In genomic region chr1:48471603-48472576, GRCh38 we compare ENCODE assay signal across 8 cellular contexts. TPM values are rescaled to one million over a fixed set of nuclear protein-coding genes. Genes with fewer than 3 reads are reported as not detected.
DNase-seq lines count a peak whose midpoint lies in the region; ATAC-seq and TF ChIP-seq lines count a peak whose summit lies in the region.

SPATA6 (minus strand) TSS chr1:48472204; CDS start chr1:48472008, 196 bp downstream.

- POLR2A ChIA-PET in activated CD4-positive, alpha-beta memory T cell treated with anti-CD3 and anti-CD28 coated beads, Interleukin-2, amount 10 ng/mL, durations not matched to agents 7 days and 5 days (lab: Charles Lee) = no interaction called here

- peaks cover 4 to 15% (median 7%) of the 10 kb centered on the region in 4 donors for H3K4me1 ChIP-seq in liver (ENCODE audit: control insufficient read depth in 4 of 4, insufficient read depth in 4 of 4, low read length in 3 of 4)

- H3K36me3 Mint-ChIP-seq in activated CD4-positive, alpha-beta memory T cell treated with anti-CD3 and anti-CD28 coated beads, Interleukin-2, amount 10 ng/mL, durations not matched to agents 7 days and 5 days (ENCODE audit: low read depth) = no peaks in the 10 kb centered on the region

- H3K27me3 Mint-ChIP-seq in activated CD4-positive, alpha-beta memory T cell treated with anti-CD3 and anti-CD28 coated beads, Interleukin-2, amount 10 ng/mL, durations not matched to agents 7 days and 5 days = peaks cover 23% of the 10 kb centered on the region

- peak within 1 kb of the TSS; percentile 26 for H3K27ac Mint-ChIP-seq in activated CD4-positive, alpha-beta memory T cell treated with anti-CD3 and anti-CD28 coated beads, Interleukin-2, amount 10 ng/mL, durations not matched to agents 7 days and 5 days

- H3K27me3 ChIP-seq in dorsolateral prefrontal cortex (no peaks in the 10 kb centered on the region), liver (ENCODE audit: control insufficient read depth in 4 of 4, insufficient read depth in 4 of 4, low read length in 3 of 4) (no peaks in the 10 kb centered on the region)

- H3K27ac ChIP-seq in dorsolateral prefrontal cortex (peak within 1 kb of the TSS; percentile 64 to 96 (median 89)), liver (ENCODE audit: low read depth in 1 of 2, low read length in 2 of 2) (peak within 1 kb of the TSS; percentile 42 to 60)

- intact Hi-C loops in dorsolateral prefrontal cortex (cut with DNase I) = loop anchor here in 1 of 2 donors (2.0 kb wide), 1 partner anchor 23 kb away; no protein-coding TSS in a partner anchor

- H3K36me3 ChIP-seq in liver (ENCODE audit: control insufficient read depth in 4 of 4, insufficient read depth in 3 of 4, low read depth in 1 of 4, low read length in 3 of 4) = no peaks in the 10 kb centered on the region

- H3K4me3 ChIP-seq in AG09309 (ENCODE audit: control insufficient read depth, low read depth, low read length) (peak within 1 kb of the TSS; percentile 71), dorsolateral prefrontal cortex (peak within 1 kb of the TSS; percentile 35 to 88 (median 79)), liver (ENCODE audit: low read depth in 1 of 3, low read length in 3 of 3) (peak within 1 kb of the TSS; percentile 55 to 90 (median 67))

- TF ChIP-seq CTCF in AG09309 (IDR thresholded peaks at IDR 0.05; ENCODE audit: control insufficient read depth, insufficient read depth, low read depth, low read length, missing control alignments) = no peak
- TF ChIP-seq CTCF in dorsolateral prefrontal cortex (IDR thresholded peaks at IDR 0.05 in 54 of 56, conservative IDR thresholded peaks at IDR 0.05 in 2 of 56; ENCODE audit: low read depth in 1 of 56, partially characterized antibody in 56 of 56) = peak in 28 of 56 donors; percentile 3 to 46 (median 15)
- TF ChIP-seq CTCF in liver (IDR thresholded peaks at IDR 0.05; ENCODE audit: low read depth, low read length, missing input control) = no peak

- no peaks in the 10 kb centered on the region for H3K9me3 Mint-ChIP-seq in activated CD4-positive, alpha-beta memory T cell treated with anti-CD3 and anti-CD28 coated beads, Interleukin-2, amount 10 ng/mL, durations not matched to agents 7 days and 5 days

- DNase-seq in AG09309 (ENCODE audit: low read depth) (peak; percentile 62), NCI-H446 (lab: John Stamatoyannopoulos, UW) (peak; percentile 87 to 97), dorsolateral prefrontal cortex (peak; percentile 62 to 98 (median 97))
- DNase-seq in activated CD4-positive, alpha-beta memory T cell treated with anti-CD3 and anti-CD28 coated beads, Interleukin-2, amount 10 ng/mL, durations not matched to agents 7 days and 5 days = peak; percentile 94
- DNase-seq in stimulated activated CD4-positive, alpha-beta T cell treated with anti-CD3 and anti-CD28 coated beads, Interleukin-2, amount 100 ng/mL, for 24 hours = peak; percentile 95 to 98

- peaks cover 0 to 10% (median 1%) of the 10 kb centered on the region in 4 donors for H3K9me3 ChIP-seq in liver (ENCODE audit: control insufficient read depth in 4 of 4, low read length in 3 of 4)

- 3% methylated on average over 79 of the region's 79 CpGs for WGBS in liver

- TF ChIP-seq RAD21 in liver (IDR thresholded peaks at IDR 0.05) = no peak

- ATAC-seq in GM19043 (IDR thresholded peaks at IDR 0.05; ENCODE audit: low read depth, unreplicated experiment) = peak; percentile 97
- peak; percentile 99 for ATAC-seq in HG03342 (IDR thresholded peaks at IDR 0.05; ENCODE audit: unreplicated experiment)

- H3K9ac ChIP-seq in liver (ENCODE audit: low read depth in 1 of 2, low read length in 2 of 2) = peak within 1 kb of the TSS in 1 of 2 donors; percentile 79

- CTCF ChIA-PET in activated CD4-positive, alpha-beta memory T cell treated with anti-CD3 and anti-CD28 coated beads, Interleukin-2, amount 10 ng/mL, durations not matched to agents 7 days and 5 days (lab: Charles Lee) = interaction anchor here (0.5 to 2.5 kb wide), 3 partner anchors 9 to 44 kb away, joined by 3 to 21 read pairs (median 3); no protein-coding TSS in a partner anchor

- H3K4me1 Mint-ChIP-seq in activated CD4-positive, alpha-beta memory T cell treated with anti-CD3 and anti-CD28 coated beads, Interleukin-2, amount 10 ng/mL, durations not matched to agents 7 days and 5 days = peaks cover 15% of the 10 kb centered on the region

- H3K4me3 Mint-ChIP-seq in activated CD4-positive, alpha-beta memory T cell treated with anti-CD3 and anti-CD28 coated beads, Interleukin-2, amount 10 ng/mL, durations not matched to agents 7 days and 5 days = peak within 1 kb of the TSS; percentile 73

TF ChIP-seq in liver, 16 proteins besides CTCF, POLR2A, EP300 and RAD21:
- TF ChIP-seq HNF4A (conservative IDR thresholded peaks at IDR 0.05) (no peak), REST (IDR thresholded peaks at IDR 0.05) (peak; percentile 36), YY1 (IDR thresholded peaks at IDR 0.05) (peak; percentile 19), GABPA (IDR thresholded peaks at IDR 0.05 in 1 of 2, conservative IDR thresholded peaks at IDR 0.05 in 1 of 2) (no peak), FOXA2 (IDR thresholded peaks at IDR 0.05) (no peak), TAF1 (conservative IDR thresholded peaks at IDR 0.05) (no peak), HNF4G (IDR thresholded peaks at IDR 0.05) (no peak), SP1 (IDR thresholded peaks at IDR 0.05) (peak; percentile 50), FOXA1 (IDR thresholded peaks at IDR 0.05) (no peak), ATF3 (IDR thresholded peaks at IDR 0.05) (no peak), MAX (IDR thresholded peaks at IDR 0.05) (no peak), EGR1 (IDR thresholded peaks at IDR 0.05; ENCODE audit: low read depth in 2 of 2) (no peak), RXRA (IDR thresholded peaks at IDR 0.05) (no peak), ZBTB33 (IDR thresholded peaks at IDR 0.05) (no peak), NR2F2 (IDR thresholded peaks at IDR 0.05) (peak; percentile 28), JUND (IDR thresholded peaks at IDR 0.05) (no peak)

RNA-seq across cellular contexts. Expression of gene SPATA6, which starts in this region (rescaled TPM):
- total RNA-seq in activated CD4-positive, alpha-beta memory T cell treated with anti-CD3 and anti-CD28 coated beads, Interleukin-2, amount 10 ng/mL, durations not matched to agents 7 days and 5 days = under 1 TPM; 0.40 to 0.55 TPM
- 10 to 100 TPM; 20.0 to 77.4 (median 33.9) TPM for total RNA-seq in dorsolateral prefrontal cortex
- total RNA-seq in liver = 1 to 10 TPM; 1.7 to 3.0 TPM
- polyA plus RNA-seq in liver = 1 to 10 TPM; 1.1 to 5.5 TPM

Comparison
In these comparisons a context has a peak if more than half of its experiments do, and no peak if none do; other contexts are left out.
1. Peak in every context shown above with its lines: DNase-seq, ATAC-seq, H3K4me3 ChIP-seq and H3K27ac ChIP-seq.
2. RNA of gene SPATA6 (total RNA-seq): 20.0 to 77.4 TPM in dorsolateral prefrontal cortex; 1.7 to 3.0 TPM in liver and 0.40 to 0.55 TPM in activated CD4-positive, alpha-beta memory T cell treated with anti-CD3 and anti-CD28 coated beads, Interleukin-2, amount 10 ng/mL, durations not matched to agents 7 days and 5 days; every median in the first group is over 4 times any median in the second.
3. Peak in DNase-seq in activated CD4-positive, alpha-beta memory T cell treated with anti-CD3 and anti-CD28 coated beads, Interleukin-2, amount 10 ng/mL, durations not matched to agents 7 days and 5 days; RNA of the gene not detected or under 1 TPM.